27 cellular contexts compared by ENCODE assay signal in genomic region chr6:6497976-6498375, GRCh38.
"Had no signal": no experiment of that assay in that cellular context is flagged by ENCODE, and none has a peak within 500 bp of the region (broad histone marks: within the 10 kb centered on the region; RNA-seq: fewer than 3 reads in every experiment).

No MANE protein-coding gene starts in this region.

- H3K4me3 ChIP-seq: adrenal gland, body of pancreas, SK-N-MC had no signal

- H3K36me3 ChIP-seq: adrenal gland had no signal

- DNase-seq: activated CD4-positive, alpha-beta T cell treated with anti-CD3 and anti-CD28 coated beads for 36 hours; activated CD8-positive, alpha-beta memory T cell treated with anti-CD3 and anti-CD28 coated beads, Interleukin-2, amount 50 U/mL, for 4 hours; activated CD8-positive, alpha-beta T cell treated with anti-CD3 and anti-CD28 coated beads for 36 hours; activated naive CD4-positive, alpha-beta T cell treated with anti-CD3 and anti-CD28 coated beads, Interleukin-2, amount 50 U/mL, for 16 hours; activated naive CD8-positive, alpha-beta T cell treated with anti-CD3 and anti-CD28 coated beads, Interleukin-2, amount 10 ng/mL, durations not matched to agents 7 days and 5 days; activated T-cell treated with anti-CD3 and anti-CD28 coated beads, Interleukin-2, amount 50 U/mL, for 72 hours; adrenal gland; anterior cingulate cortex; body of pancreas; central memory CD4-positive, alpha-beta T cell; Karpas-422; MM.1S; NCI-H1105; NCI-H1436; NCI-H1694 treated with DMSO at 0.1 percent for 48 hours; NCI-H2029 treated with DMSO at 0.1 percent for 48 hours; NCI-H345; NCI-H510A; NCI-H526 treated with DMSO at 0.1 percent for 48 hours; NCI-H82; RPMI8226; T-cell; T-helper 2 cell had no signal

- H3K27me3 ChIP-seq: adrenal gland, body of pancreas had no signal

- H3K9me3 ChIP-seq: adrenal gland, body of pancreas had no signal

- H3K27ac ChIP-seq: adrenal gland, body of pancreas, SK-N-MC, VCaP had no signal

- ATAC-seq: activated CD4-positive, alpha-beta T cell treated with anti-CD3 and anti-CD28 coated beads for 36 hours; activated CD8-positive, alpha-beta T cell treated with anti-CD3 and anti-CD28 coated beads for 36 hours; activated T-cell treated with anti-CD3 and anti-CD28 coated beads, Interleukin-2, amount 50 U/mL, for 72 hours; body of pancreas; Panc1; Right ventricle myocardium inferior; T-cell had no signal

- H3K4me1 ChIP-seq: adrenal gland, body of pancreas had no signal
